15 cellular contexts compared by ENCODE assay signal in genomic region chr22:25114369-25115362, GRCh38.
A peak's percentile ranks its signal among the peaks of the same experiment; 100 is the strongest.
DNase-seq lines count a peak whose midpoint lies in the region; FAIRE-seq and TF ChIP-seq lines count a peak whose summit lies in the region.
"Had no signal": no experiment of that assay in that cellular context is flagged by ENCODE, and none has a peak within 500 bp of the region (broad histone marks: within the 10 kb centered on the region; RNA-seq: fewer than 3 reads in every experiment).

No MANE protein-coding gene starts in this region.

- no peaks in the 10 kb centered on the region for H4K20me1 ChIP-seq in mammary epithelial cell (ENCODE audit: insufficient read depth, low read length)

- no peak for TF ChIP-seq CTCF in mammary epithelial cell (conservative IDR thresholded peaks at IDR 0.05 in 1 of 2, IDR thresholded peaks at IDR 0.05 in 1 of 2; ENCODE audit: extremely low read depth in 1 of 2, insufficient read depth in 1 of 2, low read depth in 1 of 2, low read length in 2 of 2)
- no peak for TF ChIP-seq CTCF in liver (IDR thresholded peaks at IDR 0.05; ENCODE audit: low read depth, low read length, missing input control)
- no peak for TF ChIP-seq CTCF in thyroid gland (IDR thresholded peaks at IDR 0.05)

- H3K27ac ChIP-seq in mammary epithelial cell (ENCODE audit: insufficient read depth, low read depth, low read length) = peak overlapping the region; percentile 62
- H3K27ac ChIP-seq in liver (ENCODE audit: low read depth in 1 of 2, low read length in 2 of 2) = peak overlapping the region; percentile 92 to 94
- peak overlapping the region; percentile 14 to 87 (median 86) for H3K27ac ChIP-seq in thyroid gland
- peak overlapping the region in 1 of 2 donors; percentile 52 for H3K27ac ChIP-seq in small intestine (ENCODE audit: low read depth in 1 of 2, low read length in 1 of 2)
- H3K27ac ChIP-seq: neutrophil had no signal

- FAIRE-seq in small intestine (lab: Jason Lieb, UNC) = no peak

- no peak for TF ChIP-seq POLR2A in thyroid gland (IDR thresholded peaks at IDR 0.05)

- H3K4me1 ChIP-seq in mammary epithelial cell (ENCODE audit: insufficient read depth, low read length) = peaks cover 55% of the 10 kb centered on the region
- H3K4me1 ChIP-seq in liver (ENCODE audit: control insufficient read depth in 4 of 4, insufficient read depth in 4 of 4, low read length in 3 of 4) = peaks cover 7 to 57% (median 40%) of the 10 kb centered on the region in 4 donors
- peaks cover 56 to 59% of the 10 kb centered on the region in 2 donors for H3K4me1 ChIP-seq in thyroid gland
- peaks cover 0 to 1% of the 10 kb centered on the region in 2 donors for H3K4me1 ChIP-seq in small intestine (ENCODE audit: control insufficient read depth in 2 of 2, insufficient read depth in 1 of 2, low read depth in 1 of 2, low read length in 1 of 2)

- CTCF ChIA-PET in mammary epithelial cell (lab: Charles Lee; ENCODE audit: low non-redundant PET) = no interaction called here

- intact Hi-C loops in mammary epithelial cell (cut with micrococcal nuclease) = no loop called here
- intact Hi-C loops in thyroid gland (cut with DNase I) = loop anchor here (10.0 kb wide), 1 partner anchor 60 kb away; no protein-coding TSS in a partner anchor

- in situ Hi-C loops in mammary epithelial cell (cut with MboI; ENCODE audit: low sequenced_read_pairs in 2 of 2) = no loop called here

- H2AFZ ChIP-seq in mammary epithelial cell (ENCODE audit: low read depth, low read length) = peak overlapping the region; percentile 65

- dilution Hi-C loops in mammary epithelial cell (cut with HindIII; ENCODE audit: low sequenced_read_pairs) = loop anchor here (5.0 kb wide), 3 partner anchors 37 to 83 kb away; partner anchors contain the start of gene CRYBB3

- no peaks in the 10 kb centered on the region for H3K27me3 ChIP-seq in mammary epithelial cell (ENCODE audit: insufficient read depth, low read length)
- H3K27me3 ChIP-seq in liver (ENCODE audit: control insufficient read depth in 4 of 4, insufficient read depth in 4 of 4, low read length in 3 of 4) = no peaks in the 10 kb centered on the region
- H3K27me3 ChIP-seq in thyroid gland = no peaks in the 10 kb centered on the region
- H3K27me3 ChIP-seq in small intestine (ENCODE audit: control insufficient read depth in 2 of 2, insufficient read depth in 2 of 2, low read length in 2 of 2) = no peaks in the 10 kb centered on the region
- H3K27me3 ChIP-seq: MG63 had no signal

- peaks cover 22% of the 10 kb centered on the region for H3K79me2 ChIP-seq in mammary epithelial cell (ENCODE audit: insufficient read depth, low read length)

- TF ChIP-seq RAD21 in liver (IDR thresholded peaks at IDR 0.05) = no peak

- WGBS in mammary epithelial cell (ENCODE audit: low coverage, missing lambda C conversion rate) = 23% methylated on average over 17 of the region's 17 CpGs
- 56% methylated on average over 17 of the region's 17 CpGs for WGBS in liver
- 64 to 67% methylated on average over 17 of the region's 17 CpGs for WGBS in thyroid gland, 2 donors
- 56 to 67% (median 66%) methylated on average over 17 of the region's 17 CpGs for WGBS in small intestine, 3 donors

- H3K4me2 ChIP-seq in mammary epithelial cell (ENCODE audit: insufficient read depth, low read depth, low read length) = peak overlapping the region; percentile 32

- peak in 2 of 3 experiments; percentile 3 to 40 for DNase-seq in NCI-H1417 (lab: John Stamatoyannopoulos, UW)
- DNase-seq in NCI-H1417 treated with DMSO at 0.1 percent for 48 hours (lab: John Stamatoyannopoulos, UW) = no peak
- peak; percentile 84 for DNase-seq in mammary epithelial cell
- no peak for DNase-seq in thyroid gland
- no peak for DNase-seq in NCI-H2029 treated with DMSO at 0.1 percent for 48 hours (lab: John Stamatoyannopoulos, UW)
- no peak for DNase-seq in small intestine
- DNase-seq in activated effector memory CD4-positive, alpha-beta T cell treated with anti-CD3 and anti-CD28 coated beads, Interleukin-2, amount 50 U/mL, for 16 hours = no peak
- DNase-seq: 8988T; activated T-cell treated with anti-CD3 and anti-CD28 coated beads for 4 hours; amygdala; MG63; NCI-H526 treated with DMSO at 0.1 percent for 48 hours; stimulated activated CD4-positive, alpha-beta T cell treated with anti-CD3 and anti-CD28 coated beads, Interleukin-4, amount 100 ng/mL, for 24 hours had no signal

- H3K9ac ChIP-seq in mammary epithelial cell (ENCODE audit: insufficient read depth, low read length) (peak overlapping the region; percentile 48), liver (ENCODE audit: low read depth in 1 of 2, low read length in 2 of 2) (peak overlapping the region in 1 of 2 donors; percentile 44)

- no peaks in the 10 kb centered on the region for H3K9me3 ChIP-seq in mammary epithelial cell (replicated peaks; ENCODE audit: insufficient read depth, low read length)
- H3K9me3 ChIP-seq in liver (ENCODE audit: control insufficient read depth in 4 of 4, low read length in 3 of 4) = no peaks in the 10 kb centered on the region
- H3K9me3 ChIP-seq in thyroid gland = no peaks in the 10 kb centered on the region
- H3K9me3 ChIP-seq in small intestine (ENCODE audit: control insufficient read depth, low read depth) = no peaks in the 10 kb centered on the region
- H3K9me3 ChIP-seq: MG63, neutrophil had no signal

- no TSS peak for BruUV-seq in mammary epithelial cell (replicated peaks; lab: Mats Ljungman, UMichigan)

- H3K36me3 ChIP-seq in mammary epithelial cell (ENCODE audit: insufficient read depth, low read length) = no peaks in the 10 kb centered on the region
- H3K36me3 ChIP-seq in liver (ENCODE audit: control insufficient read depth in 4 of 4, insufficient read depth in 3 of 4, low read depth in 1 of 4, low read length in 3 of 4) = peaks cover 0 to 3% (median under 1%) of the 10 kb centered on the region in 4 donors
- H3K36me3 ChIP-seq in thyroid gland = no peaks in the 10 kb centered on the region
- H3K36me3 ChIP-seq in small intestine (ENCODE audit: control insufficient read depth in 2 of 2, insufficient read depth in 2 of 2, low read length in 2 of 2) = peaks cover 0 to 4% of the 10 kb centered on the region in 2 donors
- H3K36me3 ChIP-seq: MG63, neutrophil had no signal

- H3K4me3 ChIP-seq in mammary epithelial cell (replicated peaks in 1 of 3; ENCODE audit: insufficient read depth in 1 of 3, low read depth in 2 of 3, low read length in 3 of 3) = no peak overlapping the region
- peak overlapping the region; percentile 27 to 89 (median 54) for H3K4me3 ChIP-seq in liver (ENCODE audit: low read depth in 1 of 3, low read length in 3 of 3)
- no peak overlapping the region for H3K4me3 ChIP-seq in thyroid gland (replicated peaks in 1 of 3)
- H3K4me3 ChIP-seq in small intestine (ENCODE audit: low read depth in 1 of 2, low read length in 2 of 2) = no peak overlapping the region
- H3K4me3 ChIP-seq: MG63 had no signal

TF ChIP-seq in liver, 16 proteins besides CTCF, POLR2A, EP300 and RAD21:
- no peak for TF ChIP-seq MAX (IDR thresholded peaks at IDR 0.05)
- no peak for TF ChIP-seq RXRA (IDR thresholded peaks at IDR 0.05)

Comparison
In these comparisons a context has a peak if more than half of its experiments do, and no peak if none do; other contexts are left out.
1. DNase-seq: peak in NCI-H1417 (2 of 3) and mammary epithelial cell (single experiment); none in NCI-H1417 treated with DMSO at 0.1 percent for 48 hours (single experiment), thyroid gland (0 of 2), NCI-H2029 treated with DMSO at 0.1 percent for 48 hours (single experiment), small intestine (single experiment) and activated effector memory CD4-positive, alpha-beta T cell treated with anti-CD3 and anti-CD28 coated beads, Interleukin-2, amount 50 U/mL, for 16 hours (single experiment).
2. H3K4me3 ChIP-seq: peak in liver (3 of 3); none in mammary epithelial cell (0 of 3), thyroid gland (0 of 3) and small intestine (0 of 2).